8 cellular contexts compared by ENCODE assay signal in the genomic region with DNA sequence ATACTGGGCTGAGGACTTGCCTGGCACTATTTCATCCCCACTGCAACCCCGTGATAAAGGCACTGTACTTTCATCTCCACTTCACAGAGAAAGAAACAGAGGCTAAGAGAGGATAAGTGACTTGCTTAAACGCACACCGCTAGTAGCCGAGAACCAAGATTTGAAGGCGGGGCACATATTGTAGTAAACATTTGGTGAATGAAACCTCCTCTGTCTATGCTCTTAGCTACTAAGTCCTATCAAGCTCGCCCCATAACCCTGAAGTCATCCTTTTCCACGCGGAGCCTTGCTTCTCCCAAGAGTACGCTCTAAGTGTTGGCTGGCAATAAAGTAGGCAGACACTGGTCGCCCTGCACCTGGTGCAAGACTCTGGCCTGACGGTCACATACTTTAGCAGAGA. TPM values are rescaled to one million over a fixed set of nuclear protein-coding genes. Genes with fewer than 3 reads are reported as not detected.
DNase-seq lines count a peak whose midpoint lies in the region; ATAC-seq lines count a peak whose summit lies in the region.

No MANE protein-coding gene starts in this region.

- no peak overlapping the region for H3K4ac ChIP-seq in mesenchymal stem cell (ENCODE audit: low read depth in 1 of 2, low read length in 2 of 2)

- no peaks in the 10 kb centered on the region for H3K9me3 Mint-ChIP-seq in activated naive CD4-positive, alpha-beta T cell treated with anti-CD3 and anti-CD28 coated beads for 36 hours
- no peaks in the 10 kb centered on the region for H3K9me3 Mint-ChIP-seq in central memory CD8-positive, alpha-beta T cell

- H2BK5ac ChIP-seq in mesenchymal stem cell (ENCODE audit: low read depth, low read length, poor library complexity, severe bottlenecking) = no peak overlapping the region

- intact Hi-C loops in activated naive CD4-positive, alpha-beta T cell treated with anti-CD3 and anti-CD28 coated beads for 36 hours (cut with micrococcal nuclease) = loop anchor here (10.0 kb wide), 1 partner anchor 300 kb away; a partner anchor contains a TSS

- ATAC-seq in central memory CD8-positive, alpha-beta T cell (replicated peaks; ENCODE audit: extremely low read depth, poor library complexity, severe bottlenecking) = no peak
- ATAC-seq in HG03097 (IDR thresholded peaks at IDR 0.05; ENCODE audit: low FRiP score, unreplicated experiment) (no peak), GM18868 (IDR thresholded peaks at IDR 0.05; ENCODE audit: unreplicated experiment) (no peak), GM18519 (IDR thresholded peaks at IDR 0.05; ENCODE audit: low FRiP score, unreplicated experiment) (no peak)

- peak overlapping the region; percentile 77 for H3K4me3 Mint-ChIP-seq in activated naive CD4-positive, alpha-beta T cell treated with anti-CD3 and anti-CD28 coated beads for 36 hours
- peak overlapping the region; percentile 66 for H3K4me3 Mint-ChIP-seq in central memory CD8-positive, alpha-beta T cell

- no peak overlapping the region for H3K18ac ChIP-seq in mesenchymal stem cell (ENCODE audit: low read depth in 1 of 2, low read length in 2 of 2)

- no peak overlapping the region for H2BK120ac ChIP-seq in mesenchymal stem cell (ENCODE audit: low read depth, low read length)

- no peak overlapping the region for H3K27ac Mint-ChIP-seq in activated naive CD4-positive, alpha-beta T cell treated with anti-CD3 and anti-CD28 coated beads for 36 hours
- no peak overlapping the region for H3K27ac Mint-ChIP-seq in central memory CD8-positive, alpha-beta T cell (ENCODE audit: low read depth)

- no peak overlapping the region for H2AK5ac ChIP-seq in mesenchymal stem cell (ENCODE audit: low read length, severe bottlenecking)

- H3K14ac ChIP-seq in mesenchymal stem cell (ENCODE audit: low read length in 2 of 2) = no peak overlapping the region

- H3K4me3 ChIP-seq in mesenchymal stem cell (ENCODE audit: insufficient read depth in 1 of 2, low read depth in 1 of 2, low read length in 2 of 2) (peak overlapping the region in 1 of 2 experiments; percentile 81), urinary bladder (ENCODE audit: low read depth, low read length) (peak overlapping the region; percentile 78)

- no peak overlapping the region for H4K91ac ChIP-seq in mesenchymal stem cell (ENCODE audit: low read length)

- H3K4me2 ChIP-seq in mesenchymal stem cell (ENCODE audit: low read length, poor library complexity, severe bottlenecking) = no peak overlapping the region

- H3K27me3 Mint-ChIP-seq in activated naive CD4-positive, alpha-beta T cell treated with anti-CD3 and anti-CD28 coated beads for 36 hours (ENCODE audit: low read depth) = no peaks in the 10 kb centered on the region
- H3K27me3 Mint-ChIP-seq in central memory CD8-positive, alpha-beta T cell = no peaks in the 10 kb centered on the region

- H3K36me3 ChIP-seq in mesenchymal stem cell (ENCODE audit: control insufficient read depth in 1 of 2, insufficient read depth in 2 of 2, low read depth in 1 of 2, low read length in 2 of 2) = no peaks in the 10 kb centered on the region
- H3K36me3 ChIP-seq in urinary bladder (ENCODE audit: insufficient read depth) = no peaks in the 10 kb centered on the region

- no peak overlapping the region for H2AFZ ChIP-seq in mesenchymal stem cell (ENCODE audit: low read depth, low read length)

- H3K36me3 Mint-ChIP-seq in activated naive CD4-positive, alpha-beta T cell treated with anti-CD3 and anti-CD28 coated beads for 36 hours (ENCODE audit: low read depth) = no peaks in the 10 kb centered on the region
- H3K36me3 Mint-ChIP-seq in central memory CD8-positive, alpha-beta T cell (ENCODE audit: insufficient read depth) = no peaks in the 10 kb centered on the region

- CTCF ChIA-PET in activated naive CD4-positive, alpha-beta T cell treated with anti-CD3 and anti-CD28 coated beads for 36 hours (lab: Charles Lee) = interaction anchor here (1.2 to 2.7 kb wide), 2 partner anchors 141 to 143 kb away, joined by 3 to 15 read pairs; no protein-coding TSS in a partner anchor

- H3K27ac ChIP-seq in mesenchymal stem cell (ENCODE audit: low read length, poor library complexity, severe bottlenecking) (no peak overlapping the region), urinary bladder (ENCODE audit: low read depth) (no peak overlapping the region)

- no peak for DNase-seq in activated naive CD4-positive, alpha-beta T cell treated with anti-CD3 and anti-CD28 coated beads for 36 hours
- no peak for DNase-seq in activated naive CD4-positive, alpha-beta T cell (lab: John Stamatoyannopoulos, UW)
- no peak for DNase-seq in central memory CD8-positive, alpha-beta T cell (ENCODE audit: low spot score in 2 of 2)
- no peak for DNase-seq in mesenchymal stem cell

- no peak overlapping the region for H2BK15ac ChIP-seq in mesenchymal stem cell (ENCODE audit: low read depth, poor library complexity, severe bottlenecking)

- no peak overlapping the region for H3K23ac ChIP-seq in mesenchymal stem cell (ENCODE audit: low read length in 2 of 2)

- H2BK12ac ChIP-seq in mesenchymal stem cell (ENCODE audit: low read length in 2 of 2) = no peak overlapping the region

- H3K9me3 ChIP-seq in mesenchymal stem cell (ENCODE audit: control insufficient read depth, low read length) = no peaks in the 10 kb centered on the region

- H3K4me1 ChIP-seq in mesenchymal stem cell (ENCODE audit: control insufficient read depth, insufficient read depth, low read depth, low read length) = peaks cover 8% of the 10 kb centered on the region
- H3K4me1 ChIP-seq in urinary bladder (ENCODE audit: insufficient read depth) = no peaks in the 10 kb centered on the region

- 89% methylated on average over 11 of the region's 11 CpGs for WGBS in mesenchymal stem cell
- WGBS in urinary bladder = 62% methylated on average over 11 of the region's 11 CpGs

- H3K79me1 ChIP-seq in mesenchymal stem cell (replicated peaks; ENCODE audit: low read length, poor library complexity, severe bottlenecking) = peaks cover 24% of the 10 kb centered on the region

- peaks cover 0 to 3% of the 10 kb centered on the region in 2 experiments for H3K27me3 ChIP-seq in mesenchymal stem cell (ENCODE audit: control insufficient read depth in 1 of 2, insufficient read depth in 1 of 2, low read length in 2 of 2)

- peaks cover 23% of the 10 kb centered on the region for H3K4me1 Mint-ChIP-seq in activated naive CD4-positive, alpha-beta T cell treated with anti-CD3 and anti-CD28 coated beads for 36 hours (ENCODE audit: low read depth)
- peaks cover 23% of the 10 kb centered on the region for H3K4me1 Mint-ChIP-seq in central memory CD8-positive, alpha-beta T cell

- no peak overlapping the region for H4K8ac ChIP-seq in mesenchymal stem cell (ENCODE audit: low read length)

- peak overlapping the region; percentile 53 for H3K9ac ChIP-seq in mesenchymal stem cell (ENCODE audit: low read length)

RNA-seq across cellular contexts. Expression of a gene that starts 1.1 kb away (rescaled TPM):
- total RNA-seq in activated naive CD4-positive, alpha-beta T cell treated with anti-CD3 and anti-CD28 coated beads for 36 hours = 1 to 10 TPM; 7.6 to 8.0 TPM
- 7.2 TPM for polyA plus RNA-seq in mesenchymal stem cell (2013, experiment 1 of 2)
- 7.2 TPM for polyA plus RNA-seq in mesenchymal stem cell (2013, experiment 2 of 2)
- 15.6 TPM for total RNA-seq in urinary bladder
- polyA plus RNA-seq in urinary bladder = 39.8 TPM
